ENCODE assay signal across 27 cellular contexts in the genomic region with DNA sequence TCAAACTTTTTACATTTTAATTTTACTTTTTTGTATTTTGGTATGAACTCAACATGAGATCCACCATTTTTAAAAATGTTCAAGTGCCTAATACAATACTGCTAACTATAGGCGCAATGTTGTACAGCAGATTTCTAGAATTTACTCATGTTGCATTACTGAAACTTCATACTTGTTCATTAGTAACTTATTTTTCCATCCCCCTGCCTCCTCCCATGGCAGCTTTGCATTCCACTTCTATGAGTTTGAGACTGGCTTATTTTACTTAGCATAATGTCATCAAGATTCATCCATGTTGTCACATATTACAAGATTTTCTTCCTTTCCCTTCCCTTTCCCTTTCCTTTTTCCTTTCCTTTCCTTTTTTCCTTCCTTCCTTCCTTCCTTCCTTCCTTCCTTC.
A peak's percentile ranks its signal among the peaks of the same experiment; 100 is the strongest.
DNase-seq lines count a peak whose midpoint lies in the region; ATAC-seq and TF ChIP-seq lines count a peak whose summit lies in the region.
"Had no signal": no experiment of that assay in that cellular context is flagged by ENCODE, and none has a peak within 500 bp of the region (broad histone marks: within the 10 kb centered on the region; RNA-seq: fewer than 3 reads in every experiment).

No MANE protein-coding gene starts in this region.

- in situ Hi-C loops in ACHN (cut with HindIII; ENCODE audit: low pct_ligation_motif_present, low pct_unique_long_range_greater_than_20kb, low sequenced_read_pairs) = no loop called here

- H3F3A ChIP-seq in PC-3 (ENCODE audit: low read length, unreplicated experiment) = no peaks in the 10 kb centered on the region

- CTCF ChIA-PET in PC-3 (lab: Charles Lee) = no interaction called here

- TF ChIP-seq CTCF in PC-3 (conservative IDR thresholded peaks at IDR 0.05; ENCODE audit: low read depth, low read length) (0 out of 2 replicates have a peak, but pooled peaks have one; percentile 15), fibroblast of mammary gland (conservative IDR thresholded peaks at IDR 0.05; ENCODE audit: control insufficient read depth, insufficient read depth, low read depth, low read length) (no peak), right atrium auricular region (IDR thresholded peaks at IDR 0.05) (no peak), BE2C (IDR thresholded peaks at IDR 0.05; ENCODE audit: low read depth, low read length) (no peak)

- H4K20me1 ChIP-seq in PC-3 (ENCODE audit: low read length) = no peaks in the 10 kb centered on the region

- H3K27ac ChIP-seq in PC-3 (ENCODE audit: low read length) (no peak overlapping the region), right atrium auricular region (no peak overlapping the region)
- H3K27ac ChIP-seq: gastrocnemius medialis, hepatocyte, skin epidermis had no signal

- BruUV-seq in PC-3 (replicated peaks; lab: Mats Ljungman, UMichigan) = no TSS peak

- peaks cover 3% of the 10 kb centered on the region; the same call in 1 of the 2 replicates for H3K9me3 ChIP-seq in PC-3 (ENCODE audit: low read length)
- no peaks in the 10 kb centered on the region for H3K9me3 ChIP-seq in right atrium auricular region
- no peaks in the 10 kb centered on the region for H3K9me3 ChIP-seq in BE2C
- H3K9me3 ChIP-seq: gastrocnemius medialis, HAP-1, MG63 had no signal

- DNase-seq in ACHN = peak; percentile 29
- peak; percentile 42 for DNase-seq in HCEC 1CT
- peak; percentile 17 for DNase-seq in PC-3
- DNase-seq in fibroblast of mammary gland (ENCODE audit: low read depth) = peak; percentile 7
- DNase-seq in right atrium auricular region (ENCODE audit: low spot score) = no peak
- no peak for DNase-seq in BE2C
- DNase-seq: activated B cell treated with CpG ODN at 0.5 μM for 24 hours; activated CD4-positive, alpha-beta T cell treated with anti-CD3 and anti-CD28 coated beads, Interleukin-2, amount 10 ng/mL, durations not matched to agents 7 days and 5 days; AML-193; caudate nucleus; CD4-positive, alpha-beta T cell; gastrocnemius medialis; KBM-7; mammary epithelial cell; MG63; mucosa of descending colon; NCI-H1930; NCI-H526; nephron progenitor cell; retina; stimulated activated naive B cell treated with anti-CD40 and anti-IgM and Interleukin-4, amounts not matched to agents 10 μg/mL and 1 μg/mL and 100 μg/mL, for 72 hours had no signal

- POLR2A ChIA-PET in PC-3 (lab: Charles Lee; ENCODE audit: unreplicated experiment) = no interaction called here

- H3K27me3 ChIP-seq in PC-3 (ENCODE audit: low read length) = no peaks in the 10 kb centered on the region
- no peaks in the 10 kb centered on the region for H3K27me3 ChIP-seq in right atrium auricular region
- no peaks in the 10 kb centered on the region for H3K27me3 ChIP-seq in BE2C
- H3K27me3 ChIP-seq: gastrocnemius medialis, hepatocyte, MG63 had no signal

- H3K4me3 ChIP-seq in PC-3 (ENCODE audit: low read length) (no peak overlapping the region), fibroblast of mammary gland (ENCODE audit: control insufficient read depth, low read depth, low read length) (no peak overlapping the region), right atrium auricular region (no peak overlapping the region), BE2C (ENCODE audit: low read depth, low read length) (no peak overlapping the region)
- H3K4me3 ChIP-seq: gastrocnemius medialis, HAP-1, hepatocyte, MG63, mucosa of descending colon, skin epidermis had no signal

- H3K9me2 ChIP-seq in PC-3 (replicated peaks; ENCODE audit: low read length) = no peaks in the 10 kb centered on the region

- no peak overlapping the region for H3K4me2 ChIP-seq in PC-3 (ENCODE audit: low read length)
- H3K4me2 ChIP-seq: hepatocyte had no signal

- H3K4me1 ChIP-seq in PC-3 (ENCODE audit: insufficient read depth, low read length) (no peaks in the 10 kb centered on the region), right atrium auricular region (no peaks in the 10 kb centered on the region), BE2C (no peaks in the 10 kb centered on the region)
- H3K4me1 ChIP-seq: gastrocnemius medialis, HAP-1 had no signal

- H3K36me3 ChIP-seq in PC-3 (ENCODE audit: low read depth, low read length) = no peaks in the 10 kb centered on the region
- H3K36me3 ChIP-seq in right atrium auricular region = no peaks in the 10 kb centered on the region
- H3K36me3 ChIP-seq in BE2C = no peaks in the 10 kb centered on the region
- H3K36me3 ChIP-seq: gastrocnemius medialis, HAP-1, MG63 had no signal

- ATAC-seq in PC-3 (peak; percentile 31; the same call in 1 of the 2 replicates), GM21390 (IDR thresholded peaks at IDR 0.05; ENCODE audit: unreplicated experiment) (no peak), HG03520 (IDR thresholded peaks at IDR 0.05; ENCODE audit: unreplicated experiment) (no peak)
- ATAC-seq: activated naive CD4-positive, alpha-beta T cell treated with anti-CD3 and anti-CD28 coated beads, Interleukin-2, amount 50 U/mL, for 72 hours; gastrocnemius medialis; mucosa of descending colon; stimulated activated naive B cell treated with anti-CD40 and anti-IgM and Interleukin-4, amounts not matched to agents 10 μg/mL and 1 μg/mL and 100 μg/mL, for 72 hours had no signal

- intact Hi-C loops in PC-3 (cut with micrococcal nuclease) = no loop called here

- H2AFZ ChIP-seq in PC-3 (ENCODE audit: low read length) = no peak overlapping the region
- H2AFZ ChIP-seq: hepatocyte had no signal

- no peaks in the 10 kb centered on the region for H3K79me2 ChIP-seq in PC-3 (ENCODE audit: low read length)
- H3K79me2 ChIP-seq: hepatocyte had no signal

- H3K9ac ChIP-seq in PC-3 (ENCODE audit: low read length) = no peak overlapping the region

Comparison
In these comparisons a context has a peak if more than half of its experiments do, and no peak if none do; other contexts are left out.
1. DNase-seq: peak in ACHN (single experiment), HCEC 1CT (single experiment), PC-3 (single experiment) and fibroblast of mammary gland (single experiment); none in right atrium auricular region (single experiment) and BE2C (single experiment).